Comparison of ENCODE assay signal across 8 cellular contexts in genomic region chr1:29259802-29260441, GRCh38. TPM values are rescaled to one million over a fixed set of nuclear protein-coding genes. Genes with fewer than 3 reads are reported as not detected.
DNase-seq lines count a peak whose midpoint lies in the region; ATAC-seq and TF ChIP-seq lines count a peak whose summit lies in the region.

No MANE protein-coding gene starts in this region.

- no peak overlapping the region for H2BK20ac ChIP-seq in IMR-90 (ENCODE audit: low read depth, low read length)

- no peak for TF ChIP-seq CTCF in IMR-90 (conservative IDR thresholded peaks at IDR 0.05; ENCODE audit: low read depth, low read length)
- no peak for TF ChIP-seq CTCF in heart right ventricle (IDR thresholded peaks at IDR 0.05)
- no peak for TF ChIP-seq CTCF in psoas muscle (IDR thresholded peaks at IDR 0.05)

- H3K4me2 ChIP-seq in IMR-90 (ENCODE audit: low read depth, low read length): peak overlapping the region; percentile 79

- H4K8ac ChIP-seq in IMR-90 (ENCODE audit: low read depth in 2 of 2, low read length in 2 of 2): no peak overlapping the region; a peak in 1 of 4 replicates

- no peaks in the 10 kb centered on the region for H3K36me3 ChIP-seq in ACC112 (ENCODE audit: insufficient read depth, low read length)
- H3K36me3 ChIP-seq in IMR-90 (ENCODE audit: control insufficient read depth, insufficient read depth, low read length): no peaks in the 10 kb centered on the region
- no peaks in the 10 kb centered on the region for H3K36me3 ChIP-seq in heart right ventricle
- peaks cover 0 to 20% of the 10 kb centered on the region in 2 donors for H3K36me3 ChIP-seq in psoas muscle (ENCODE audit: insufficient read depth in 1 of 2, low read depth in 1 of 2)

- H3K27ac ChIP-seq in ACC112 (ENCODE audit: low read depth, low read length): no peak overlapping the region
- H3K27ac ChIP-seq in IMR-90 (ENCODE audit: insufficient read depth, low read length): no peak overlapping the region; the same call in 1 of the 2 replicates
- peak overlapping the region in 2 of 10 donors; percentile 17 to 37 for H3K27ac ChIP-seq in heart right ventricle
- no peak overlapping the region for H3K27ac ChIP-seq in psoas muscle

- H2BK15ac ChIP-seq in IMR-90 (ENCODE audit: low read depth, low read length): no peak overlapping the region

- peak overlapping the region; percentile 41; the same call in 1 of the 2 replicates for H3K9ac ChIP-seq in IMR-90 (ENCODE audit: low read depth, low read length)

- no peak overlapping the region for H2BK5ac ChIP-seq in IMR-90 (ENCODE audit: low read depth, low read length, poor library complexity, severe bottlenecking)

- H4K5ac ChIP-seq in IMR-90 (ENCODE audit: low read depth, low read length): peak overlapping the region; percentile 12; the same call in 1 of the 2 replicates

- H3K27me3 ChIP-seq in ACC112 (ENCODE audit: insufficient read depth, low read length) (no peaks in the 10 kb centered on the region), IMR-90 (ENCODE audit: control insufficient read depth, insufficient read depth, low read length) (no peaks in the 10 kb centered on the region), heart right ventricle (peaks cover 0 to 48% (median 16%) of the 10 kb centered on the region in 7 donors), psoas muscle (ENCODE audit: insufficient read depth in 3 of 3, low read length in 2 of 3) (peaks cover 0 to 2% (median 0%) of the 10 kb centered on the region in 3 donors)

- no peak overlapping the region for H2BK120ac ChIP-seq in IMR-90 (ENCODE audit: low read depth, low read length)

- H3K4me3 ChIP-seq in ACC112 (ENCODE audit: low read depth, low read length) (peak overlapping the region; percentile 72), IMR-90 (ENCODE audit: insufficient read depth, low read depth, low read length) (peak overlapping the region; percentile 57), heart right ventricle (peak overlapping the region in 9 of 10 donors; percentile 39 to 67 (median 59)), psoas muscle (peak overlapping the region; percentile 70)

- H3K9me3 ChIP-seq in IMR-90 (ENCODE audit: control insufficient read depth, insufficient read depth, low read length): no peaks in the 10 kb centered on the region
- H3K9me3 ChIP-seq in heart right ventricle: peaks cover 0 to 6% (median 0%) of the 10 kb centered on the region in 11 donors
- no peaks in the 10 kb centered on the region for H3K9me3 ChIP-seq in psoas muscle

- H3K14ac ChIP-seq in IMR-90 (replicated peaks; ENCODE audit: low read depth, low read length): no peak overlapping the region

- no peaks in the 10 kb centered on the region; a peak in 1 of 4 replicates for H3K79me1 ChIP-seq in IMR-90 (ENCODE audit: low read depth in 1 of 2, low read length in 2 of 2)

- CTCF ChIA-PET in IMR-90 (lab: Yijun Ruan, JAX): no interaction called here

- H3K4me1 ChIP-seq in ACC112 (ENCODE audit: control insufficient read depth, insufficient read depth, low read length, unreplicated experiment): peaks cover 22% of the 10 kb centered on the region
- peaks cover 8% of the 10 kb centered on the region; the same call in 1 of the 2 replicates for H3K4me1 ChIP-seq in IMR-90 (ENCODE audit: control insufficient read depth, insufficient read depth, low read length)
- H3K4me1 ChIP-seq in heart right ventricle: peaks cover 0 to 13% (median 10%) of the 10 kb centered on the region in 9 donors
- H3K4me1 ChIP-seq in psoas muscle: peaks cover 10% of the 10 kb centered on the region

- BruUV-seq in IMR-90 (replicated peaks; lab: Mats Ljungman, UMichigan): no TSS peak

- 0 out of 2 replicates have a peak, but pooled peaks cover 8% of the 10 kb centered on the region for H3K9me1 ChIP-seq in IMR-90 (ENCODE audit: insufficient read depth, low read length)

- peak; percentile 85 for ATAC-seq in IMR-90 (ENCODE audit: low read depth)
- ATAC-seq in heart right ventricle: peak; percentile 72 to 91 (median 84)
- ATAC-seq in psoas muscle: peak; percentile 75 to 92 (median 86)
- no peak for ATAC-seq in HG02588 (IDR thresholded peaks at IDR 0.05; ENCODE audit: unreplicated experiment)

- H3K18ac ChIP-seq in IMR-90 (ENCODE audit: low read depth, low read length): no peak overlapping the region; the same call in 1 of the 2 replicates

- DNase-seq in IMR-90 (no peak), heart right ventricle (peak; percentile 30 to 71), psoas muscle (peak; percentile 67 to 83), NCI-H2081 treated with DMSO at 0.1 percent for 48 hours (lab: John Stamatoyannopoulos, UW) (no peak), pons (ENCODE audit: low spot score) (no peak)
- peak; percentile 29 for DNase-seq in activated naive CD4-positive, alpha-beta T cell treated with anti-CD3 and anti-CD28 coated beads, Interleukin-2, amount 50 U/mL, for 16 hours

- no peaks in the 10 kb centered on the region; the same call in none of the 2 replicates for H4K20me1 ChIP-seq in IMR-90 (ENCODE audit: insufficient read depth, low read length)

- dilution Hi-C loops in IMR-90 (cut with HindIII; ENCODE audit: low sequenced_read_pairs, unreplicated experiment): no loop called here

- H3K56ac ChIP-seq in IMR-90 (ENCODE audit: extremely low read depth, insufficient read depth, low read length): no peak overlapping the region

- POLR2A ChIA-PET in IMR-90 (lab: Charles Lee; ENCODE audit: unreplicated experiment): interaction anchor here (0.7 to 1.3 kb wide), 2 partner anchors 8 to 20 kb away, joined by 3 read pairs; no protein-coding TSS in a partner anchor

- H2AFZ ChIP-seq in ACC112 (ENCODE audit: low read length, unreplicated experiment) (no peak overlapping the region), IMR-90 (replicated peaks; ENCODE audit: low read length, poor library complexity) (peak overlapping the region; percentile 90)

- H3K79me2 ChIP-seq in ACC112 (ENCODE audit: control insufficient read depth, insufficient read depth, low read length, unreplicated experiment): no peaks in the 10 kb centered on the region

- WGBS in IMR-90 (ENCODE audit: extremely low coverage in 2 of 2, insufficient read length in 1 of 2), 2 experiments: 17% methylated on average over 1 of the region's 56 CpGs; no CpG with 5 or more reads in 1 of the 2 experiments
- WGBS in heart right ventricle, 2 donors: 2 to 3% methylated on average over 53 to 56 of the region's 56 CpGs
- 3 to 6% (median 4%) methylated on average over 42 to 56 of the region's 56 CpGs for whole genome bisulfite sequencing in psoas muscle, 3 donors

- no peak overlapping the region for H4K91ac ChIP-seq in IMR-90 (ENCODE audit: insufficient read depth, low read depth, low read length)

- in situ Hi-C loops in IMR-90 (cut with MboI; ENCODE audit: low sequenced_read_pairs): no loop called here

- intact Hi-C loops in IMR-90 (cut with micrococcal nuclease) (no loop called here), heart right ventricle (cut with DNase I) (no loop called here), psoas muscle (cut with DNase I) (loop anchor here in 1 of 2 donors (10.0 kb wide), 1 partner anchor 855 kb away; no protein-coding TSS in a partner anchor)

- no peak for TF ChIP-seq POLR2A in IMR-90 (IDR thresholded peaks at IDR 0.05; ENCODE audit: low read depth, low read length)

- no peak overlapping the region; the same call in 1 of the 2 replicates for H3K4ac ChIP-seq in IMR-90 (ENCODE audit: low read depth, low read length)

- TF ChIP-seq RAD21 in IMR-90 (IDR thresholded peaks at IDR 0.05; ENCODE audit: low read length): no peak

- H3K23ac ChIP-seq in IMR-90 (ENCODE audit: low read depth, low read length): no peak overlapping the region

- peak overlapping the region; percentile 75 for H2AK9ac ChIP-seq in IMR-90 (replicated peaks; ENCODE audit: low read depth, low read length, poor library complexity)

- peak overlapping the region; percentile 35; the same call in 1 of the 2 replicates for H2AK5ac ChIP-seq in IMR-90 (ENCODE audit: low read depth, low read length)

TF ChIP-seq in IMR-90, 13 proteins besides CTCF, POLR2A, EP300 and RAD21:
- TF ChIP-seq BHLHE40 (IDR thresholded peaks at IDR 0.05; ENCODE audit: low read depth, low read length) (no peak), USF2 (IDR thresholded peaks at IDR 0.05; ENCODE audit: low read depth, low read length) (no peak), MXI1 (IDR thresholded peaks at IDR 0.05; ENCODE audit: borderline replicate concordance, low read depth, low read length) (no peak), NFE2L2 (IDR thresholded peaks at IDR 0.05; ENCODE audit: low read depth, low read length) (no peak)

RNA-seq across cellular contexts. Expression of gene PTPRU, which starts 23.6 kb away (rescaled TPM):
- total RNA-seq in IMR-90 (2012; rRNA removed) (5.0 and 7.0 TPM in 2 replicates), heart right ventricle (10 to 100 TPM in 8 of 10 donors, 1 to 10 TPM in 2; 8.6 to 29.8 (median 14.5) TPM), psoas muscle (10 to 100 TPM; 22.5 to 51.4 (median 28.6) TPM)
- polyA plus RNA-seq in IMR-90 (2012; rRNA removed) (10.7 and 10.8 TPM in 2 replicates), heart right ventricle (10 to 100 TPM; 13.5 to 15.7 TPM), psoas muscle (10 to 100 TPM; 14.5 to 31.4 (median 17.4) TPM)
- 12.3 and 16.6 TPM in 2 replicates for polyA plus RNA-seq in IMR-90 (2012; cell fraction: cytosol; rRNA removed)
- 18.5 and 56.4 TPM in 2 replicates for polyA plus RNA-seq in IMR-90 (2012; cell fraction: nucleus; rRNA removed; ENCODE audit: low replicate concordance)

RNA-seq across cellular contexts. Expression of gene MECR, which starts 29.2 kb away (rescaled TPM):
- total RNA-seq in IMR-90 (2012; rRNA removed) (19.2 and 20.3 TPM in 2 replicates), heart right ventricle (10 to 100 TPM; 27.8 to 45.6 (median 38.7) TPM), psoas muscle (10 to 100 TPM; 22.7 to 42.6 (median 34.1) TPM)
- polyA plus RNA-seq in IMR-90 (2012; rRNA removed) (24.8 and 38.1 TPM in 2 replicates), heart right ventricle (10 to 100 TPM; 31.1 to 39.9 TPM), psoas muscle (10 to 100 TPM; 25.7 to 38.8 (median 36.8) TPM)
- 15.9 and 19.6 TPM in 2 replicates for polyA plus RNA-seq in IMR-90 (2012; cell fraction: cytosol; rRNA removed)
- 25.0 and 29.9 TPM in 2 replicates for polyA plus RNA-seq in IMR-90 (2012; cell fraction: nucleus; rRNA removed; ENCODE audit: low replicate concordance)

Comparison
In these comparisons a context has a peak if more than half of its experiments do, and no peak if none do; other contexts are left out.
1. DNase-seq: peak in activated naive CD4-positive, alpha-beta T cell treated with anti-CD3 and anti-CD28 coated beads, Interleukin-2, amount 50 U/mL, for 16 hours (single experiment), heart right ventricle (2 of 2) and psoas muscle (2 of 2); none in IMR-90 (single experiment), NCI-H2081 treated with DMSO at 0.1 percent for 48 hours (single experiment) and pons (single experiment).
2. Peak in every context shown above with its lines, with median percentiles within 50 percentile points of each other: H3K4me3 ChIP-seq.